ENCODE assay signal across 1 cellular context in the genomic region with DNA sequence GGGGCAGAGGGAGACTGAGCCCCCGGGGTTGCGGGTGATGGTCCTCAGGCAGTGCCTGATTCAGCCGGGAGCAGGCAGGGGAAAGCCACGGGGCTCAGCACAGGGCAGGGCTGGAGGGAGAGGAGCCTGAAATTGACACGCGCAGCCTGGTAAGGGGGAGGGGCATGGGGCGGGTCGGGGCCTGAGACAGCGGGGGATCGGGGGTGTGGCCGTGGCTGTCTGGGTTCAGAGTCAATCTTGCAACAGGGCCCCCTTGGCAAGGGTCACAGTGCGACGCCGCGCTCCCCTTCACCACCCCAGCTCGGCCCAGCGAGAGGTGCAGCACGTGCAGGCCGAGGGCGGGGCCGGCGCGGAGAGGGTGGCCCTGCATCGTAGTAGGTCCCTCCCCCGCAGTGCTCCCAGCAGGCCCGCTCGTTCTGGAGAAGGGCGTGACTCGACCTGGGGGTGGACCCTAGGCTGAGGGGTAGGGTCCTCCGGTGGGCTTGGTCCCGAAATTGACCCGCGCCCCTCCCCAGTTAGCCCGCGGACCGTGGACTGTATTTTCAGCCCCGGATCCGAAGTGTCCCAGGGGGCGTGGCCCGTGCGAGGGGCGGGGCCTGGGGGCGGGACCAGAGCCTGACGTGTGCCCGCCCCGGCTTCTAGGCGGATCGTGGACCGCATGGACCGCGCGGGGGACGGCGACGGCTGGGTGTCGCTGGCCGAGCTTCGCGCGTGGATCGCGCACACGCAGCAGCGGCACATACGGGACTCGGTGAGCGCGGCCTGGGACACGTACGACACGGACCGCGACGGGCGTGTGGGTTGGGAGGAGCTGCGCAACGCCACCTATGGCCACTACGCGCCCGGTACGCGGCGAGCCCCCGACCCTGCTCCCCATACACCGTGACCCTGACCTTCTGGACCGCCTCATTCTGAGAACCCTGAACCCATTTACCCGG.
TF ChIP-seq lines count a peak whose summit lies in the region.

No MANE protein-coding gene starts in this region.

TF ChIP-seq in K562, 482 proteins besides CTCF, POLR2A, EP300 and RAD21 (continued from another document and continues in another):
- TF ChIP-seq, protein P1, sequence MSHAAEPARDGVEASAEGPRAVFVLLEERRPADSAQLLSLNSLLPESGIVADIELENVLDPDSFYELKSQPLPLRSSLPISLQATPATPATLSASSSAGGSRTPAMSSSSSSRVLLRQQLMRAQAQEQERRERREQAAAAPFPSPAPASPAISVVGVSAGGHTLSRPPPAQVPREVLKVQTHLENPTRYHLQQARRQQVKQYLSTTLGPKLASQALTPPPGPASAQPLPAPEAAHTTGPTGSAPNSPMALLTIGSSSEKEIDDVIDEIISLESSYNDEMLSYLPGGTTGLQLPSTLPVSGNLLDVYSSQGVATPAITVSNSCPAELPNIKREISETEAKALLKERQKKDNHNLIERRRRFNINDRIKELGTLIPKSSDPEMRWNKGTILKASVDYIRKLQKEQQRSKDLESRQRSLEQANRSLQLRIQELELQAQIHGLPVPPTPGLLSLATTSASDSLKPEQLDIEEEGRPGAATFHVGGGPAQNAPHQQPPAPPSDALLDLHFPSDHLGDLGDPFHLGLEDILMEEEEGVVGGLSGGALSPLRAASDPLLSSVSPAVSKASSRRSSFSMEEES (CRISPR knock-in tag; IDR thresholded peaks at IDR 0.05), result no peak
- TF ChIP-seq MXI1 (IDR thresholded peaks at IDR 0.05; ENCODE audit: low read depth, low read length), result peak; percentile 9; the same call in 1 of the 2 replicates
- peak; percentile 52; the same call in 1 of the 2 replicates for TF ChIP-seq THAP12 (CRISPR knock-in tag; IDR thresholded peaks at IDR 0.05)
- TF ChIP-seq NR3C1 (CRISPR knock-in tag; IDR thresholded peaks at IDR 0.05), result peak; percentile 88; the same call in 1 of the 2 replicates
- TF ChIP-seq ZNF398 (CRISPR knock-in tag; IDR thresholded peaks at IDR 0.05), result no peak
- TF ChIP-seq, protein P2, sequence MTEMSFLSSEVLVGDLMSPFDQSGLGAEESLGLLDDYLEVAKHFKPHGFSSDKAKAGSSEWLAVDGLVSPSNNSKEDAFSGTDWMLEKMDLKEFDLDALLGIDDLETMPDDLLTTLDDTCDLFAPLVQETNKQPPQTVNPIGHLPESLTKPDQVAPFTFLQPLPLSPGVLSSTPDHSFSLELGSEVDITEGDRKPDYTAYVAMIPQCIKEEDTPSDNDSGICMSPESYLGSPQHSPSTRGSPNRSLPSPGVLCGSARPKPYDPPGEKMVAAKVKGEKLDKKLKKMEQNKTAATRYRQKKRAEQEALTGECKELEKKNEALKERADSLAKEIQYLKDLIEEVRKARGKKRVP (CRISPR knock-in tag; IDR thresholded peaks at IDR 0.05), result no peak
- no peak for TF ChIP-seq ETS2 (tag; IDR thresholded peaks at IDR 0.05; ENCODE audit: borderline replicate concordance, poor library complexity, severe bottlenecking)
- TF ChIP-seq CXXC5 (CRISPR knock-in tag; IDR thresholded peaks at IDR 0.05), result peak; percentile 86
- TF ChIP-seq, protein P3, sequence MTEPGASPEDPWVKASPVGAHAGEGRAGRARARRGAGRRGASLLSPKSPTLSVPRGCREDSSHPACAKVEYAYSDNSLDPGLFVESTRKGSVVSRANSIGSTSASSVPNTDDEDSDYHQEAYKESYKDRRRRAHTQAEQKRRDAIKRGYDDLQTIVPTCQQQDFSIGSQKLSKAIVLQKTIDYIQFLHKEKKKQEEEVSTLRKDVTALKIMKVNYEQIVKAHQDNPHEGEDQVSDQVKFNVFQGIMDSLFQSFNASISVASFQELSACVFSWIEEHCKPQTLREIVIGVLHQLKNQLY (CRISPR knock-in tag; conservative IDR thresholded peaks at IDR 0.05), result no peak
- TF ChIP-seq TCF7L2 (IDR thresholded peaks at IDR 0.05; ENCODE audit: low read depth, low read length), result no peak
- no peak for TF ChIP-seq ARID3A (IDR thresholded peaks at IDR 0.05; ENCODE audit: borderline replicate concordance, low read depth, low read length)
- no peak for TF ChIP-seq KLF10 (CRISPR knock-in tag; IDR thresholded peaks at IDR 0.05)
- TF ChIP-seq ZNF644 (tag; IDR thresholded peaks at IDR 0.05; ENCODE audit: low read depth), result no peak
- no peak for TF ChIP-seq XRCC3 (IDR thresholded peaks at IDR 0.05)
- TF ChIP-seq SRSF9 (IDR thresholded peaks at IDR 0.05; ENCODE audit: borderline replicate concordance, low read depth, low read length), result no peak
- no peak for TF ChIP-seq SMARCC2 (IDR thresholded peaks at IDR 0.05; ENCODE audit: low read depth)
- TF ChIP-seq HCFC1 (IDR thresholded peaks at IDR 0.05; ENCODE audit: low read depth, low read length), result 0 out of 2 replicates have a peak, but pooled peaks have one; percentile 12
- TF ChIP-seq TGIF2 (CRISPR knock-in tag; IDR thresholded peaks at IDR 0.05), result no peak
- TF ChIP-seq TRIM28 (IDR thresholded peaks at IDR 0.05), result no peak
- TF ChIP-seq SAFB2 (IDR thresholded peaks at IDR 0.05; ENCODE audit: borderline replicate concordance, low read depth, low read length, severe bottlenecking), result no peak
- TF ChIP-seq PHTF2 (CRISPR knock-in tag; IDR thresholded peaks at IDR 0.05), result no peak
- TF ChIP-seq IFI16 (CRISPR knock-in tag; IDR thresholded peaks at IDR 0.05), result no peak
- peak; percentile 87 for TF ChIP-seq EGR1 (conservative IDR thresholded peaks at IDR 0.05)
- TF ChIP-seq SLC30A9 (CRISPR knock-in tag; IDR thresholded peaks at IDR 0.05), result no peak
- TF ChIP-seq FOXJ3 (CRISPR knock-in tag; IDR thresholded peaks at IDR 0.05), result no peak
- peak; percentile 67 for TF ChIP-seq FOXP1 (CRISPR knock-in tag; IDR thresholded peaks at IDR 0.05)
- TF ChIP-seq ARHGAP35 (IDR thresholded peaks at IDR 0.05; ENCODE audit: partially characterized antibody), result no peak
- TF ChIP-seq BRD4 (IDR thresholded peaks at IDR 0.05), result no peak
- no peak for TF ChIP-seq NCOA1 (IDR thresholded peaks at IDR 0.05; ENCODE audit: low read depth)
- no peak for TF ChIP-seq SPI1 (IDR thresholded peaks at IDR 0.05; ENCODE audit: borderline replicate concordance, low read depth, low read length)
- TF ChIP-seq GMEB1 (CRISPR knock-in tag; IDR thresholded peaks at IDR 0.05), result no peak
- TF ChIP-seq NEUROD1 (IDR thresholded peaks at IDR 0.05; ENCODE audit: borderline replicate concordance, low read depth, low read length, partially characterized antibody), result no peak
- TF ChIP-seq, protein P4, sequence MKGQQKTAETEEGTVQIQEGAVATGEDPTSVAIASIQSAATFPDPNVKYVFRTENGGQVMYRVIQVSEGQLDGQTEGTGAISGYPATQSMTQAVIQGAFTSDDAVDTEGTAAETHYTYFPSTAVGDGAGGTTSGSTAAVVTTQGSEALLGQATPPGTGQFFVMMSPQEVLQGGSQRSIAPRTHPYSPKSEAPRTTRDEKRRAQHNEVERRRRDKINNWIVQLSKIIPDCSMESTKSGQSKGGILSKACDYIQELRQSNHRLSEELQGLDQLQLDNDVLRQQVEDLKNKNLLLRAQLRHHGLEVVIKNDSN (CRISPR knock-in tag; IDR thresholded peaks at IDR 0.05), result peak; percentile 93
- TF ChIP-seq RUNX1 (IDR thresholded peaks at IDR 0.05; ENCODE audit: low read depth), result peak; percentile 62; the same call in 1 of the 2 replicates
- no peak for TF ChIP-seq POU5F1 (IDR thresholded peaks at IDR 0.05; ENCODE audit: borderline replicate concordance, low read depth, low read length, partially characterized antibody)
- no peak for TF ChIP-seq ZNF77 (CRISPR knock-in tag; IDR thresholded peaks at IDR 0.05)
- no peak for TF ChIP-seq BMI1 (IDR thresholded peaks at IDR 0.05; ENCODE audit: low read length)
- no peak for TF ChIP-seq MCM3 (IDR thresholded peaks at IDR 0.05)
- peak in 1 of 2 experiments; percentile 44; a peak in 1 of 4 replicates for TF ChIP-seq ZNF639 (CRISPR knock-in tag; conservative IDR thresholded peaks at IDR 0.05 in 1 of 2, IDR thresholded peaks at IDR 0.05 in 1 of 2)
- TF ChIP-seq RCOR1 (IDR thresholded peaks at IDR 0.05; ENCODE audit: borderline replicate concordance in 1 of 2, low read depth in 2 of 2, low read length in 2 of 2), result no peak; a peak in 1 of 4 replicates
- TF ChIP-seq MED1 (CRISPR knock-in tag; IDR thresholded peaks at IDR 0.05; ENCODE audit: borderline replicate concordance), result no peak
- TF ChIP-seq ELF1 (tag; IDR thresholded peaks at IDR 0.05), result no peak
- TF ChIP-seq TRIM24 (IDR thresholded peaks at IDR 0.05), result no peak
- no peak for TF ChIP-seq ZNF280A (IDR thresholded peaks at IDR 0.05; ENCODE audit: low read depth, partially characterized antibody)
- peak; percentile 78 for TF ChIP-seq ZNF263 (CRISPR knock-in tag; IDR thresholded peaks at IDR 0.05; ENCODE audit: borderline replicate concordance)
- TF ChIP-seq HNRNPUL1 (IDR thresholded peaks at IDR 0.05; ENCODE audit: low read length), result no peak
- no peak for TF ChIP-seq TEAD4 (IDR thresholded peaks at IDR 0.05; ENCODE audit: low read length)
- TF ChIP-seq TEAD4 (CRISPR knock-in tag; IDR thresholded peaks at IDR 0.05; ENCODE audit: borderline replicate concordance), result no peak
- no peak for TF ChIP-seq ZNF408 (CRISPR knock-in tag; IDR thresholded peaks at IDR 0.05; ENCODE audit: low read depth)
